In genomic region chr15:45573961-45574629, GRCh38 we compare ENCODE assay signal across 8 cellular contexts. TPM values are rescaled to one million over a fixed set of nuclear protein-coding genes. Genes with fewer than 3 reads are reported as not detected.
DNase-seq lines count a peak whose midpoint lies in the region; ATAC-seq and TF ChIP-seq lines count a peak whose summit lies in the region.

No MANE protein-coding gene starts in this region.

- H3K4me1 Mint-ChIP-seq in CD8-positive, alpha-beta T cell (ENCODE audit: low read depth): no peaks in the 10 kb centered on the region
- H3K4me1 Mint-ChIP-seq in HFFc6 (ENCODE audit: low read depth): no peaks in the 10 kb centered on the region

- peaks cover 18% of the 10 kb centered on the region for H3K27me3 Mint-ChIP-seq in CD8-positive, alpha-beta T cell (ENCODE audit: low read depth)
- peaks cover 17% of the 10 kb centered on the region for H3K27me3 Mint-ChIP-seq in HFFc6 (ENCODE audit: insufficient read depth)

- no peak overlapping the region for H3K4me3 Mint-ChIP-seq in CD8-positive, alpha-beta T cell
- no peak overlapping the region for H3K4me3 Mint-ChIP-seq in HFFc6

- no peaks in the 10 kb centered on the region for H3K4me1 ChIP-seq in CD8-positive, alpha-beta T cell (ENCODE audit: insufficient read depth, low read length)

- H3K27ac ChIP-seq in CD8-positive, alpha-beta T cell (ENCODE audit: low read depth, low read length): no peak overlapping the region

- H3K27me3 ChIP-seq in CD8-positive, alpha-beta T cell (ENCODE audit: insufficient read depth, low read length): no peaks in the 10 kb centered on the region

- H3K36me3 ChIP-seq in CD8-positive, alpha-beta T cell (ENCODE audit: insufficient read depth, low read length): no peaks in the 10 kb centered on the region

- CTCF ChIA-PET in CD8-positive, alpha-beta T cell (lab: Charles Lee): interaction anchor here (0.9 to 1.0 kb wide), 2 partner anchors 40 to 117 kb away, joined by 3 read pairs; no protein-coding TSS in a partner anchor

- no peak overlapping the region for H3K4me3 ChIP-seq in CD8-positive, alpha-beta T cell (ENCODE audit: low read depth, low read length)

- H3K9me3 Mint-ChIP-seq in CD8-positive, alpha-beta T cell: no peaks in the 10 kb centered on the region
- H3K9me3 Mint-ChIP-seq in HFFc6: no peaks in the 10 kb centered on the region

- POLR2A ChIA-PET in CD8-positive, alpha-beta T cell (lab: Charles Lee): interaction anchor here (1.8 kb wide), 1 partner anchor 13 kb away, joined by 9 read pairs; the partner anchor contains the start of gene BLOC1S6

- intact Hi-C loops in CD8-positive, alpha-beta T cell (cut with DNase I, micrococcal nuclease): no loop called here
- intact Hi-C loops in left ventricle myocardium superior (cut with micrococcal nuclease): no loop called here

- H3K9me3 ChIP-seq in CD8-positive, alpha-beta T cell (ENCODE audit: low read length): no peaks in the 10 kb centered on the region

- peak; percentile 65 for ATAC-seq in CD8-positive, alpha-beta T cell
- ATAC-seq in HG02798 (IDR thresholded peaks at IDR 0.05; ENCODE audit: poor library complexity, unreplicated experiment): no peak
- ATAC-seq in left ventricle myocardium superior: no peak

- no peak for TF ChIP-seq CTCF in CD8-positive, alpha-beta T cell (IDR thresholded peaks at IDR 0.05)
- TF ChIP-seq CTCF in HFFc6 (IDR thresholded peaks at IDR 0.05): peak; percentile 64

- no peak overlapping the region for H3K27ac Mint-ChIP-seq in CD8-positive, alpha-beta T cell
- H3K27ac Mint-ChIP-seq in HFFc6: no peak overlapping the region

- no peaks in the 10 kb centered on the region for H3K36me3 Mint-ChIP-seq in CD8-positive, alpha-beta T cell
- H3K36me3 Mint-ChIP-seq in HFFc6 (ENCODE audit: low read depth): no peaks in the 10 kb centered on the region

- peak in 3 of 7 experiments; percentile 18 to 33 (median 20) for DNase-seq in CD8-positive, alpha-beta T cell
- DNase-seq in HFFc6: no peak
- DNase-seq in activated T-cell treated with anti-CD3 and anti-CD28 coated beads, Interleukin-2, amount 50 U/mL, for 48 hours: peak; percentile 35 to 46
- peak; percentile 91 for DNase-seq in islet precursor cell
- no peak for DNase-seq in NCI-H345 (lab: John Stamatoyannopoulos, UW)
- DNase-seq in effector CD8-positive, alpha-beta T cell (lab: John Stamatoyannopoulos, UW): no peak
- no peak for DNase-seq in left ventricle myocardium superior

RNA-seq across cellular contexts. Expression of gene BLOC1S6, which starts 13.1 kb away (rescaled TPM):
- total RNA-seq in CD8-positive, alpha-beta T cell: 10 to 100 TPM; 78.1 to 78.9 TPM
- total RNA-seq in HFFc6 (2021; fragmentation: NEBNext Ultra II Directional; extraction: Animal tissue kit (Norgen Biotek cat#: 25700)): 10 to 100 TPM; 55.2 to 67.2 (median 59.4) TPM
- total RNA-seq in left ventricle myocardium superior: 23.6 TPM

RNA-seq across cellular contexts. Expression of gene SLC30A4, which starts 51.5 kb away (rescaled TPM):
- total RNA-seq in CD8-positive, alpha-beta T cell: 1 to 10 TPM; 1.8 to 2.0 TPM
- 10 to 100 TPM in 1 of 6 experiments, 1 to 10 TPM in 5; 7.0 to 10.2 (median 8.5) TPM for total RNA-seq in HFFc6 (2021; fragmentation: NEBNext Ultra II Directional; extraction: Animal tissue kit (Norgen Biotek cat#: 25700))
- 3.2 TPM for total RNA-seq in left ventricle myocardium superior

Comparison
In these comparisons a context has a peak if more than half of its experiments do, and no peak if none do; other contexts are left out.
1. DNase-seq: peak in activated T-cell treated with anti-CD3 and anti-CD28 coated beads, Interleukin-2, amount 50 U/mL, for 48 hours (2 of 2) and islet precursor cell (single experiment); none in HFFc6 (single experiment), NCI-H345 (single experiment), effector CD8-positive, alpha-beta T cell (single experiment) and left ventricle myocardium superior (single experiment).